Comparison of ENCODE assay signal across 8 cellular contexts in genomic region chr1:204791453-204792366, GRCh38.
DNase-seq lines count a peak whose midpoint lies in the region; ATAC-seq and TF ChIP-seq lines count a peak whose summit lies in the region.

No MANE protein-coding gene starts in this region.

- no peak overlapping the region for H3K4me3 Mint-ChIP-seq in T-helper 2 cell treated with Interferon-gamma antibody and Interleukin-4, amounts not matched to agents 5 μg/mL and 100 μg/mL, for 36 hours

- H3K36me3 Mint-ChIP-seq in T-helper 2 cell treated with Interferon-gamma antibody and Interleukin-4, amounts not matched to agents 5 μg/mL and 100 μg/mL, for 36 hours (ENCODE audit: low read depth): no peaks in the 10 kb centered on the region

- H3K27me3 Mint-ChIP-seq in T-helper 2 cell treated with Interferon-gamma antibody and Interleukin-4, amounts not matched to agents 5 μg/mL and 100 μg/mL, for 36 hours (ENCODE audit: low read depth): peaks cover 29% of the 10 kb centered on the region

- in situ Hi-C loops in astrocyte of the cerebellum (cut with HindIII; ENCODE audit: low sequenced_read_pairs): no loop called here

- peak; percentile 74 for TF ChIP-seq CTCF in astrocyte of the cerebellum (IDR thresholded peaks at IDR 0.05; ENCODE audit: low read depth, low read length, missing control alignments)

- peak; percentile 77 for DNase-seq in GM03348 (ENCODE audit: low spot score)
- DNase-seq in NCI-H1048 (lab: John Stamatoyannopoulos, UW): peak; percentile 93
- peak; percentile 61 for DNase-seq in T-helper 2 cell treated with Interferon-gamma antibody and Interleukin-4, amounts not matched to agents 5 μg/mL and 100 μg/mL, for 36 hours (ENCODE audit: low spot score)
- no peak for DNase-seq in astrocyte of the cerebellum (ENCODE audit: low read depth)
- peak; percentile 93 for DNase-seq in iPS-NIHi11 (ENCODE audit: low spot score)
- peak; percentile 86 for DNase-seq in stimulated activated CD4-positive, alpha-beta T cell treated with anti-CD3 and anti-CD28 coated beads, Interleukin-12 subunit alpha, Interleukin-12 subunit beta, amount 100 ng/mL, for 4 hours

- H3K4me1 Mint-ChIP-seq in T-helper 2 cell treated with Interferon-gamma antibody and Interleukin-4, amounts not matched to agents 5 μg/mL and 100 μg/mL, for 36 hours (ENCODE audit: low read depth): peaks cover 7% of the 10 kb centered on the region

- no peak overlapping the region for H3K4me3 ChIP-seq in astrocyte of the cerebellum (ENCODE audit: low read depth, low read length)

- ATAC-seq in GM21423 (IDR thresholded peaks at IDR 0.05; ENCODE audit: unreplicated experiment) (no peak), GM21528 (IDR thresholded peaks at IDR 0.05; ENCODE audit: low FRiP score, unreplicated experiment) (no peak)

- no peaks in the 10 kb centered on the region for H3K9me3 Mint-ChIP-seq in T-helper 2 cell treated with Interferon-gamma antibody and Interleukin-4, amounts not matched to agents 5 μg/mL and 100 μg/mL, for 36 hours

- H3K27ac Mint-ChIP-seq in T-helper 2 cell treated with Interferon-gamma antibody and Interleukin-4, amounts not matched to agents 5 μg/mL and 100 μg/mL, for 36 hours: no peak overlapping the region
